ENCODE assay signal across 29 cellular contexts in the genomic region with DNA sequence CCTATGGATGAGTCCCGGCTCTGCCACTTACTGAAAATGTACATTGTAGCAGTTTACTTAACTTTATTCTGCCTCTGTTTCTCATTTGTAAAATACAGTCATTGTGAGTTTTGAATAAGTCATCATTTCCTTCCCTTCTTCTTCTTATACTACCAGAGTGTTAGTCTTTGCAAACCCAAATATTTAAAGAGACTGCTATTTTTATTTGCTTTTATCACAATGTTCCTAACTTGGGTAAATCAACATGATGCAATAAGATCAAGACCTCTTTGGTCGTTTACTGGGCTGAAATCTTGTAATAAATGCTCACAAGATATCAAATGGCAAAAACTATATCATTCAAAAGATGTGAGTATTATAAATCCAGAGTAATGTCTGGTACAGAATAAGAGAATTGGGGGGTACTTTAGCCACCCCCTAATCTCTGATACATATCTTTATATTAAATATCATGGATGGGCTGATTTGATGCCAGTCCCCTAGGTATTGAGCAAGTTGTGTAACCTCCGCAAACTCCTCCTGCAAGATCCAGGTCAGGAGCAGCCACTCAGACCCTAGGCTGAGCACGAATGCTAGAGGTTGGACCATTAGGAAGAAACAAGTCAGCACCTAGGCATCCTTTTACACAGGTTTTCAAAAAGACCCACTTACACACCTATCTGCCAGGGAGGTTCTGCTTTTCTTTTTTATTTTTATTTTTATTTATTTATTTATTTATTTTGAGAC. TPM values are rescaled to one million over a fixed set of nuclear protein-coding genes. Genes with fewer than 3 reads are reported as not detected.
"Had no signal": no experiment of that assay in that cellular context is flagged by ENCODE, and none has a peak within 500 bp of the region (broad histone marks: within the 10 kb centered on the region; RNA-seq: fewer than 3 reads in every experiment).

No MANE protein-coding gene starts in this region.

- H3K4me1 ChIP-seq: ascending aorta, breast epithelium, colonic mucosa had no signal

- H3K27ac Mint-ChIP-seq: activated CD4-positive, alpha-beta T cell treated with anti-CD3 and anti-CD28 coated beads, Interleukin-2, amount 10 ng/mL, durations not matched to agents 7 days and 5 days; activated CD8-positive, alpha-beta T cell treated with anti-CD3 and anti-CD28 coated beads for 36 hours; activated naive CD4-positive, alpha-beta T cell treated with anti-CD3 and anti-CD28 coated beads for 36 hours; activated naive CD4-positive, alpha-beta T cell treated with anti-CD3 and anti-CD28 coated beads, Interleukin-2, amount 50 U/mL, for 24 hours; activated naive CD8-positive, alpha-beta T cell treated with anti-CD3 and anti-CD28 coated beads, Interleukin-2, amount 10 ng/mL, durations not matched to agents 7 days and 5 days; activated T-helper 1 cell treated with anti-CD3 and anti-CD28 coated beads, Interleukin-12 subunit alpha, Interleukin-12 subunit beta, Interleukin-2, Interleukin-4 antibody, amounts not matched to agents 30 ng/mL and 10 ng/mL and 1 ng/mL, durations not matched to agents 14 hours and 24 hours and 36 hours; activated T-helper 2 cell treated with anti-CD3 and anti-CD28 coated beads, Interferon-gamma antibody, Interleukin-2, Interleukin-4, amounts not matched to agents 10 μg/mL and 5 μg/mL and 100 μg/mL, durations not matched to agents 14 hours and 24 hours and 36 hours; brain; T-helper 17 cell; T-helper 2 cell treated with Interferon-gamma antibody and Interleukin-4, amounts not matched to agents 5 μg/mL and 100 μg/mL, for 36 hours had no signal

- H3K36me3 Mint-ChIP-seq: activated naive CD4-positive, alpha-beta T cell treated with anti-CD3 and anti-CD28 coated beads, Interleukin-2, amount 50 U/mL, for 24 hours; activated naive CD8-positive, alpha-beta T cell treated with anti-CD3 and anti-CD28 coated beads, Interleukin-2, amount 10 ng/mL, durations not matched to agents 7 days and 5 days; brain had no signal

- DNase-seq: activated CD4-positive, alpha-beta T cell treated with anti-CD3 and anti-CD28 coated beads for 1 hour; activated CD4-positive, alpha-beta T cell treated with anti-CD3 and anti-CD28 coated beads for 4 hours; activated CD4-positive, alpha-beta T cell treated with anti-CD3 and anti-CD28 coated beads, Interleukin-2, amount 10 ng/mL, durations not matched to agents 7 days and 5 days; activated CD4-positive, alpha-beta T cell treated with anti-CD3 and anti-CD28 coated beads, Interleukin-2, amount 50 U/mL, for 4 hours; activated CD8-positive, alpha-beta memory T cell treated with anti-CD3 and anti-CD28 coated beads for 24 hours; activated CD8-positive, alpha-beta T cell treated with anti-CD3 and anti-CD28 coated beads for 36 hours; activated effector memory CD4-positive, alpha-beta T cell treated with anti-CD3 and anti-CD28 coated beads, Interleukin-2, amount 50 U/mL, for 16 hours; activated naive CD4-positive, alpha-beta T cell treated with anti-CD3 and anti-CD28 coated beads for 36 hours; activated naive CD8-positive, alpha-beta T cell treated with anti-CD3 and anti-CD28 coated beads, Interleukin-2, amount 10 ng/mL, durations not matched to agents 7 days and 5 days; activated T-cell treated with anti-CD3 and anti-CD28 coated beads, Interleukin-2, amount 50 U/mL, for 48 hours; central memory CD4-positive, alpha-beta T cell; cerebellar nuclear complex; colonic mucosa; effector CD8-positive, alpha-beta T cell; foreskin fibroblast; T-helper 1 cell; T-helper 17 cell; T1000 had no signal

- H3K9me3 ChIP-seq: ascending aorta, breast epithelium, colonic mucosa had no signal

- H3K27ac ChIP-seq: ascending aorta, breast epithelium, cardiac muscle cell, colonic mucosa had no signal

- H3K9me3 Mint-ChIP-seq: activated CD4-positive, alpha-beta T cell treated with anti-CD3 and anti-CD28 coated beads, Interleukin-2, amount 10 ng/mL, durations not matched to agents 7 days and 5 days; activated CD8-positive, alpha-beta T cell treated with anti-CD3 and anti-CD28 coated beads for 36 hours; activated naive CD4-positive, alpha-beta T cell treated with anti-CD3 and anti-CD28 coated beads for 36 hours; activated naive CD4-positive, alpha-beta T cell treated with anti-CD3 and anti-CD28 coated beads, Interleukin-2, amount 50 U/mL, for 24 hours; activated naive CD8-positive, alpha-beta T cell treated with anti-CD3 and anti-CD28 coated beads, Interleukin-2, amount 10 ng/mL, durations not matched to agents 7 days and 5 days; activated T-helper 1 cell treated with anti-CD3 and anti-CD28 coated beads, Interleukin-12 subunit alpha, Interleukin-12 subunit beta, Interleukin-2, Interleukin-4 antibody, amounts not matched to agents 30 ng/mL and 10 ng/mL and 1 ng/mL, durations not matched to agents 14 hours and 24 hours and 36 hours; activated T-helper 2 cell treated with anti-CD3 and anti-CD28 coated beads, Interferon-gamma antibody, Interleukin-2, Interleukin-4, amounts not matched to agents 10 μg/mL and 5 μg/mL and 100 μg/mL, durations not matched to agents 14 hours and 24 hours and 36 hours; brain; T-helper 2 cell treated with Interferon-gamma antibody and Interleukin-4, amounts not matched to agents 5 μg/mL and 100 μg/mL, for 36 hours had no signal

- H3K4me3 ChIP-seq: ascending aorta, breast epithelium, cardiac muscle cell, colonic mucosa had no signal

- H3K27me3 ChIP-seq: ascending aorta, breast epithelium, cardiac muscle cell, colonic mucosa had no signal

- FAIRE-seq: endometrium, frontal cortex had no signal

- ATAC-seq: activated CD8-positive, alpha-beta T cell treated with anti-CD3 and anti-CD28 coated beads for 36 hours; esophagus mucosa; T-helper 17 cell had no signal

- H3K36me3 ChIP-seq: ascending aorta, breast epithelium, cardiac muscle cell, colonic mucosa had no signal

RNA-seq across cellular contexts. Expression of gene GLDC, which starts 13.3 kb away (rescaled TPM):
- total RNA-seq: activated naive CD8-positive, alpha-beta T cell treated with anti-CD3 and anti-CD28 coated beads, Interleukin-2, amount 10 ng/mL, durations not matched to agents 7 days and 5 days had no signal
